ENCODE assay signal across 1 cellular context in genomic region chr16:396199-396598, GRCh38.
TF ChIP-seq lines count a peak whose summit lies in the region.

No MANE protein-coding gene starts in this region.

TF ChIP-seq in IMR-90, 13 proteins besides CTCF, POLR2A, EP300 and RAD21:
- TF ChIP-seq CEBPB (IDR thresholded peaks at IDR 0.05; ENCODE audit: low read depth, low read length) = no peak
- TF ChIP-seq CHD1 (IDR thresholded peaks at IDR 0.05; ENCODE audit: low read depth, low read length) = no peak
- no peak for TF ChIP-seq FOS (IDR thresholded peaks at IDR 0.05; ENCODE audit: low read depth, low read length)
- TF ChIP-seq SMC3 (IDR thresholded peaks at IDR 0.05; ENCODE audit: low read depth, low read length) = no peak
- TF ChIP-seq NFE2L2 (IDR thresholded peaks at IDR 0.05; ENCODE audit: low read depth, low read length) = no peak
- TF ChIP-seq MXI1 (IDR thresholded peaks at IDR 0.05; ENCODE audit: borderline replicate concordance, low read depth, low read length) = no peak
- no peak for TF ChIP-seq RCOR1 (IDR thresholded peaks at IDR 0.05; ENCODE audit: insufficient replicate concordance, low read length)
- no peak for TF ChIP-seq MAFK (IDR thresholded peaks at IDR 0.05; ENCODE audit: low read depth, low read length)
- no peak for TF ChIP-seq BHLHE40 (IDR thresholded peaks at IDR 0.05; ENCODE audit: low read depth, low read length)
- no peak for TF ChIP-seq RFX5 (IDR thresholded peaks at IDR 0.05; ENCODE audit: low read depth, low read length)
- TF ChIP-seq, protein P1, sequence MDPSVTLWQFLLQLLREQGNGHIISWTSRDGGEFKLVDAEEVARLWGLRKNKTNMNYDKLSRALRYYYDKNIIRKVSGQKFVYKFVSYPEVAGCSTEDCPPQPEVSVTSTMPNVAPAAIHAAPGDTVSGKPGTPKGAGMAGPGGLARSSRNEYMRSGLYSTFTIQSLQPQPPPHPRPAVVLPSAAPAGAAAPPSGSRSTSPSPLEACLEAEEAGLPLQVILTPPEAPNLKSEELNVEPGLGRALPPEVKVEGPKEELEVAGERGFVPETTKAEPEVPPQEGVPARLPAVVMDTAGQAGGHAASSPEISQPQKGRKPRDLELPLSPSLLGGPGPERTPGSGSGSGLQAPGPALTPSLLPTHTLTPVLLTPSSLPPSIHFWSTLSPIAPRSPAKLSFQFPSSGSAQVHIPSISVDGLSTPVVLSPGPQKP (IDR thresholded peaks at IDR 0.05; ENCODE audit: borderline replicate concordance, low read depth, low read length) = no peak
- TF ChIP-seq, protein P2, sequence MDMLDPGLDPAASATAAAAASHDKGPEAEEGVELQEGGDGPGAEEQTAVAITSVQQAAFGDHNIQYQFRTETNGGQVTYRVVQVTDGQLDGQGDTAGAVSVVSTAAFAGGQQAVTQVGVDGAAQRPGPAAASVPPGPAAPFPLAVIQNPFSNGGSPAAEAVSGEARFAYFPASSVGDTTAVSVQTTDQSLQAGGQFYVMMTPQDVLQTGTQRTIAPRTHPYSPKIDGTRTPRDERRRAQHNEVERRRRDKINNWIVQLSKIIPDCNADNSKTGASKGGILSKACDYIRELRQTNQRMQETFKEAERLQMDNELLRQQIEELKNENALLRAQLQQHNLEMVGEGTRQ (IDR thresholded peaks at IDR 0.05; ENCODE audit: low read depth, low read length) = no peak
- TF ChIP-seq MAZ (IDR thresholded peaks at IDR 0.05; ENCODE audit: borderline replicate concordance, low read depth, low read length) = no peak
